In the genomic region with DNA sequence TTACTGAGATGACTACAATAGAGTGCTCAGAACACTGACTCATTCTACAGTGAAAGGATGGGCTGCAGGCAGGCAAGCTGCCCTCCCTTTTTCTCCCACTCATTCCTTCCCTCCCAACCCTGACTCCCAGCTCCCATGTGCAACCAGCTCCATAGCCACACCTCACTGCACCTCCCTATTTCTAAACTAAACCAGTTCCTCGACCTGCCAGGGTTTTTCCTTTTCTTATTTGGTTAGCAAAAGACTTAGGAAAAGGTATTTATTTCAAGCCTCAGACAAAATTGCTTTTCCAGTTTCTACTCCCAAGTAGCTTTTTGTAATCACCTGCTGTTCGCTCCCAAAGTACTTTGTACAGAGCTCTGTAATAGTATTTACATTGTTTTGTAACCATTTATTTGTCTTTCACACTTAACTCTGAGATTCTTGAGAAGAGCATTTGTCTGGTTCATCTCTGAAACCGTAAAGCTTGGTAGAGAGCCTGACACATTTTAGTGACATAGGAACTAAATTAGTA, we compare ENCODE assay signal across 11 cellular contexts. TPM values are rescaled to one million over a fixed set of nuclear protein-coding genes. Genes with fewer than 3 reads are reported as not detected.
DNase-seq lines count a peak whose midpoint lies in the region; ATAC-seq, FAIRE-seq and TF ChIP-seq lines count a peak whose summit lies in the region.
"Had no signal": no experiment of that assay in that cellular context is flagged by ENCODE, and none has a peak within 500 bp of the region (broad histone marks: within the 10 kb centered on the region; RNA-seq: fewer than 3 reads in every experiment).

No MANE protein-coding gene starts in this region.

- H3K27me3 ChIP-seq in ACC112 (ENCODE audit: insufficient read depth, low read length) (no peaks in the 10 kb centered on the region), K562 (ENCODE audit: control insufficient read depth in 2 of 2, insufficient read depth in 2 of 2, low read length in 2 of 2) (no peaks in the 10 kb centered on the region), aorta (ENCODE audit: control insufficient read depth in 1 of 2, insufficient read depth in 2 of 2, low read length in 1 of 2) (no peaks in the 10 kb centered on the region)
- no peaks in the 10 kb centered on the region for H3K27me3 ChIP-seq in CD8-positive, alpha-beta T cell (ENCODE audit: insufficient read depth, low read length)

- peaks cover 9% of the 10 kb centered on the region for H3K27me3 Mint-ChIP-seq in activated T-helper 17 cell treated with anti-CD3 and anti-CD28 coated beads, Interleukin-2, amount 50 U/mL, for 72 hours
- H3K27me3 Mint-ChIP-seq in CD8-positive, alpha-beta T cell (ENCODE audit: low read depth), result peaks cover 9% of the 10 kb centered on the region

- H3K4me1 Mint-ChIP-seq in activated T-helper 17 cell treated with anti-CD3 and anti-CD28 coated beads, Interleukin-2, amount 50 U/mL, for 72 hours, result no peaks in the 10 kb centered on the region
- no peaks in the 10 kb centered on the region for H3K4me1 Mint-ChIP-seq in CD8-positive, alpha-beta T cell (ENCODE audit: low read depth)

- no peak for FAIRE-seq in K562 (lab: Jason Lieb, UNC)
- FAIRE-seq: endometrium had no signal

- intact Hi-C loops in K562 (cut with micrococcal nuclease), result no loop called here
- intact Hi-C loops in lower leg skin (cut with DNase I; ENCODE audit: low total_unique reads), result loop anchor here (5.0 kb wide), 1 partner anchor 904 kb away; no protein-coding TSS in a partner anchor
- intact Hi-C loops in aorta (cut with DNase I), result no loop called here
- intact Hi-C loops in CD8-positive, alpha-beta T cell (cut with DNase I, micrococcal nuclease), result no loop called here

- no peak for TF ChIP-seq RAD21 in K562 (CRISPR knock-in tag; conservative IDR thresholded peaks at IDR 0.05 in 1 of 2, IDR thresholded peaks at IDR 0.05 in 1 of 2)

- no peak for TF ChIP-seq EP300 in K562 (IDR thresholded peaks at IDR 0.05; ENCODE audit: low read length)

- H3K9me1 ChIP-seq in K562 (ENCODE audit: control insufficient read depth, insufficient read depth, low read length), result no peaks in the 10 kb centered on the region

- H3K36me3 Mint-ChIP-seq in activated T-helper 17 cell treated with anti-CD3 and anti-CD28 coated beads, Interleukin-2, amount 50 U/mL, for 72 hours (ENCODE audit: low read depth), result no peaks in the 10 kb centered on the region
- no peaks in the 10 kb centered on the region for H3K36me3 Mint-ChIP-seq in CD8-positive, alpha-beta T cell

- CTCF ChIA-PET in K562 (lab: Yijun Ruan, JAX; ENCODE audit: low intra/inter-chr PET ratio), result no interaction called here
- CTCF ChIA-PET in CD8-positive, alpha-beta T cell (lab: Charles Lee), result no interaction called here

- H4K20me1 ChIP-seq in K562 (replicated peaks; ENCODE audit: control insufficient read depth, insufficient read depth, low read length), result no peaks in the 10 kb centered on the region

- H3K4me3 ChIP-seq in ACC112 (ENCODE audit: low read depth, low read length) (no peak overlapping the region), K562 (no peak overlapping the region), lower leg skin (ENCODE audit: low read depth, poor library complexity, severe bottlenecking) (no peak overlapping the region), aorta (ENCODE audit: low read length in 2 of 2) (no peak overlapping the region)
- no peak overlapping the region for H3K4me3 ChIP-seq in CD8-positive, alpha-beta T cell (ENCODE audit: low read depth, low read length)

- POLR2A ChIA-PET in K562 (lab: Yijun Ruan, JAX), result no interaction called here
- POLR2A ChIA-PET in CD8-positive, alpha-beta T cell (lab: Charles Lee), result no interaction called here

- in situ Hi-C loops in K562 (cut with MboI), result no loop called here

- no peak overlapping the region for H3K4me3 Mint-ChIP-seq in activated T-helper 17 cell treated with anti-CD3 and anti-CD28 coated beads, Interleukin-2, amount 50 U/mL, for 72 hours
- no peak overlapping the region for H3K4me3 Mint-ChIP-seq in CD8-positive, alpha-beta T cell
- H3K4me3 Mint-ChIP-seq: activated T-cell treated with anti-CD3 and anti-CD28 coated beads, Interleukin-2, amount 50 U/mL, for 4 hours had no signal

- no TSS peak for BruUV-seq in K562 (replicated peaks; lab: Mats Ljungman, UMichigan)

- no peak overlapping the region for H3K9ac ChIP-seq in K562 (ENCODE audit: insufficient read depth in 1 of 2, low read depth in 2 of 2, low read length in 2 of 2)

- H3K27ac ChIP-seq in ACC112 (ENCODE audit: low read depth, low read length) (no peak overlapping the region), K562 (ENCODE audit: extremely low read depth, low read depth, low read length) (no peak overlapping the region), aorta (ENCODE audit: low read depth in 1 of 2, low read length in 2 of 2) (no peak overlapping the region)
- no peak overlapping the region for H3K27ac ChIP-seq in CD8-positive, alpha-beta T cell (ENCODE audit: low read depth, low read length)

- H3K9me3 ChIP-seq in K562 (replicated peaks; ENCODE audit: control insufficient read depth, insufficient read depth, low read depth, low read length) (no peaks in the 10 kb centered on the region), aorta (ENCODE audit: control insufficient read depth, low read length) (no peaks in the 10 kb centered on the region)
- no peaks in the 10 kb centered on the region for H3K9me3 ChIP-seq in CD8-positive, alpha-beta T cell (ENCODE audit: low read length)

- no peak overlapping the region for H3K27ac Mint-ChIP-seq in activated T-helper 17 cell treated with anti-CD3 and anti-CD28 coated beads, Interleukin-2, amount 50 U/mL, for 72 hours
- H3K27ac Mint-ChIP-seq in CD8-positive, alpha-beta T cell, result no peak overlapping the region

- no peak overlapping the region for H3K4me2 ChIP-seq in K562 (ENCODE audit: insufficient read depth, low read length)

- H2AFZ ChIP-seq in ACC112 (ENCODE audit: low read length, unreplicated experiment) (peak overlapping the region; percentile 6), K562 (ENCODE audit: low read depth, low read length) (peak overlapping the region; percentile 35)

- 15% methylated on average over 3 of the region's 3 CpGs for WGBS in K562 (ENCODE audit: insufficient coverage, low coverage, missing lambda C conversion rate)
- 35 to 43% methylated on average over 3 of the region's 3 CpGs for WGBS in lower leg skin, 2 donors
- WGBS in aorta, 2 donors, result 52 to 57% methylated on average over 3 of the region's 3 CpGs

- DNase-seq in HT-29 (ENCODE audit: low spot score), result peak; percentile 93
- DNase-seq in K562 (ENCODE audit: extremely low read depth in 1 of 4, low spot score in 3 of 4), result peak in 3 of 4 experiments; percentile 9 to 13 (median 11)
- DNase-seq in lower leg skin (ENCODE audit: low spot score in 2 of 2), result peak; percentile 40 to 75
- DNase-seq in DMS79 treated with DMSO at 0.1 percent for 48 hours (lab: John Stamatoyannopoulos, UW), result no peak
- DNase-seq in aorta, result no peak
- DNase-seq in CD8-positive, alpha-beta T cell, result no peak
- DNase-seq: activated T-cell treated with anti-CD3 and anti-CD28 coated beads, Interleukin-2, amount 50 U/mL, for 4 hours had no signal

- ATAC-seq in K562 (peak; percentile 40; the same call in 2 of the 3 replicates), aorta (ENCODE audit: low FRiP score) (no peak)
- ATAC-seq in activated T-helper 17 cell treated with anti-CD3 and anti-CD28 coated beads, Interleukin-2, amount 50 U/mL, for 72 hours (replicated peaks), result no peak
- ATAC-seq in CD8-positive, alpha-beta T cell, result no peak
- ATAC-seq: activated T-cell treated with anti-CD3 and anti-CD28 coated beads, Interleukin-2, amount 50 U/mL, for 4 hours had no signal

- no peak for TF ChIP-seq POLR2A in K562 (conservative IDR thresholded peaks at IDR 0.05)
- no peak for TF ChIP-seq POLR2A in lower leg skin (IDR thresholded peaks at IDR 0.05)

- H3K36me3 ChIP-seq in ACC112 (ENCODE audit: insufficient read depth, low read length), result no peaks in the 10 kb centered on the region
- no peaks in the 10 kb centered on the region for H3K36me3 ChIP-seq in K562 (ENCODE audit: control insufficient read depth, insufficient read depth, low read length)
- no peaks in the 10 kb centered on the region for H3K36me3 ChIP-seq in aorta (ENCODE audit: control insufficient read depth in 1 of 2, insufficient read depth in 2 of 2, low read length in 1 of 2)
- no peaks in the 10 kb centered on the region for H3K36me3 ChIP-seq in CD8-positive, alpha-beta T cell (ENCODE audit: insufficient read depth, low read length)

- peaks cover 25% of the 10 kb centered on the region for H3K4me1 ChIP-seq in ACC112 (ENCODE audit: control insufficient read depth, insufficient read depth, low read length, unreplicated experiment)
- no peaks in the 10 kb centered on the region; a peak in 1 of 5 replicates for H3K4me1 ChIP-seq in K562 (replicated peaks in 1 of 2; ENCODE audit: control insufficient read depth in 2 of 2, insufficient read depth in 2 of 2, low read length in 2 of 2)
- H3K4me1 ChIP-seq in aorta (ENCODE audit: control insufficient read depth in 1 of 2, insufficient read depth in 2 of 2, low read length in 2 of 2), result no peaks in the 10 kb centered on the region
- H3K4me1 ChIP-seq in CD8-positive, alpha-beta T cell (ENCODE audit: insufficient read depth, low read length), result no peaks in the 10 kb centered on the region

- no peaks in the 10 kb centered on the region for H3K79me2 ChIP-seq in ACC112 (ENCODE audit: control insufficient read depth, insufficient read depth, low read length, unreplicated experiment)
- no peaks in the 10 kb centered on the region for H3K79me2 ChIP-seq in K562 (ENCODE audit: control insufficient read depth, insufficient read depth, low read length)

- H3K9me3 Mint-ChIP-seq in activated T-helper 17 cell treated with anti-CD3 and anti-CD28 coated beads, Interleukin-2, amount 50 U/mL, for 72 hours, result no peaks in the 10 kb centered on the region
- H3K9me3 Mint-ChIP-seq in CD8-positive, alpha-beta T cell, result no peaks in the 10 kb centered on the region
- H3K9me3 Mint-ChIP-seq: activated T-cell treated with anti-CD3 and anti-CD28 coated beads, Interleukin-2, amount 50 U/mL, for 4 hours had no signal

- TF ChIP-seq CTCF in K562 (IDR thresholded peaks at IDR 0.05 in 2 of 3, conservative IDR thresholded peaks at IDR 0.05 in 1 of 3; ENCODE audit: insufficient read depth in 2 of 3, low read depth in 1 of 3, low read length in 3 of 3), result no peak
- no peak for TF ChIP-seq CTCF in lower leg skin (IDR thresholded peaks at IDR 0.05)
- TF ChIP-seq CTCF in CD8-positive, alpha-beta T cell (IDR thresholded peaks at IDR 0.05), result no peak

RNA-seq across cellular contexts. Expression of a gene that starts 2.2 kb away (rescaled TPM):
- total RNA-seq in HT-29 (2014; rRNA removed; shearing (Covaris generic)), result 0.08 and 3.8 TPM in 2 replicates
- not detected in 2 replicates for total RNA-seq in K562 (2011; cell fraction: chromatin; rRNA removed; ENCODE audit: low replicate concordance)
- total RNA-seq in K562 (2011; cell fraction: nucleolus; rRNA removed), result not detected in 2 replicates
- total RNA-seq in K562 (2011; cell fraction: nucleoplasm; rRNA removed), result not detected in 2 replicates
- total RNA-seq in K562 (2014; rRNA removed), result not detected in 2 replicates
- not detected in 2 replicates for total RNA-seq in K562 (2014; rRNA removed; fragmentation: Illumina TruSeq; extraction: Trizol)
- not detected in 2 replicates for total RNA-seq in K562 (2015; rRNA removed; fragmentation: Illumina TruSeq; extraction: Trizol)
- total RNA-seq in K562 (2021), result 0.47 TPM in 1 of 2 replicates, not detected in the other
- not detected in 2 replicates for polyA plus RNA-seq in K562 (2011; rRNA removed)
- polyA plus RNA-seq in K562 (2011; cell fraction: cytosol; rRNA removed), result not detected in 2 replicates
- polyA plus RNA-seq in K562 (2011; cell fraction: nucleus; rRNA removed), result not detected in 2 replicates
- polyA plus RNA-seq in K562 (2012), result not detected in 2 replicates
- polyA plus RNA-seq in K562 (2014; fragmentation: Illumina TruSeq; extraction: Trizol), result not detected in 2 replicates
- polyA plus RNA-seq in K562 (2014; fragmentation: Nextera tagmentation; extraction: Ambion mirVana), result not detected
- polyA plus RNA-seq in K562 (2014; rRNA removed), result not detected in 2 replicates
- polyA minus RNA-seq in K562 (2011; rRNA and poly(A)+ RNA removed), result not detected in 2 replicates
- polyA minus RNA-seq in K562 (2011; cell fraction: cytosol; rRNA and poly(A)+ RNA removed), result not detected in 2 replicates
- polyA minus RNA-seq in K562 (2011; cell fraction: nucleus; rRNA and poly(A)+ RNA removed), result not detected in 2 replicates
- total RNA-seq in lower leg skin, result 10 to 100 TPM in 3 of 4 donors, 1 to 10 TPM in 1; 6.2 to 16.6 (median 10.7) TPM
- total RNA-seq in aorta, result not detected
- 10 to 100 TPM in 1 of 2 donors, under 1 TPM in 1; 0.77 to 11.5 TPM for polyA plus RNA-seq in aorta
- total RNA-seq in activated T-helper 17 cell treated with anti-CD3 and anti-CD28 coated beads, Interleukin-2, amount 50 U/mL, for 72 hours, result not detected
- total RNA-seq in CD8-positive, alpha-beta T cell, result not detected
- polyA plus RNA-seq: neural cell had no signal

RNA-seq across cellular contexts. Expression of a gene that starts 57.3 kb away (rescaled TPM):
- 0.05 and 0.08 TPM in 2 replicates for total RNA-seq in HT-29 (2014; rRNA removed; shearing (Covaris generic))
- not detected in 2 replicates for total RNA-seq in K562 (2011; cell fraction: chromatin; rRNA removed; ENCODE audit: low replicate concordance)
- not detected in 2 replicates for total RNA-seq in K562 (2011; cell fraction: nucleolus; rRNA removed)
- total RNA-seq in K562 (2011; cell fraction: nucleoplasm; rRNA removed), result 0.15 TPM in 2 replicates
- total RNA-seq in K562 (2014; rRNA removed) (0.08 and 0.14 TPM in 2 replicates), K562 (2014; rRNA removed; fragmentation: Illumina TruSeq; extraction: Trizol) (0.13 and 0.15 TPM in 2 replicates), K562 (2015; rRNA removed; fragmentation: Illumina TruSeq; extraction: Trizol) (0.54 and 0.57 TPM in 2 replicates), K562 (2021) (0.09 and 0.24 TPM in 2 replicates), lower leg skin (1 to 10 TPM in 2 of 4 donors, under 1 TPM in 2; 0.64 to 1.5 (median 0.95) TPM), aorta (1 to 10 TPM; 1.4 to 3.2 TPM)
- polyA plus RNA-seq in K562 (2011; rRNA removed) (0.04 and 0.07 TPM in 2 replicates), K562 (2014; fragmentation: Illumina TruSeq; extraction: Trizol) (0.11 and 0.13 TPM in 2 replicates), K562 (2014; fragmentation: Nextera tagmentation; extraction: Ambion mirVana) (under 1 TPM; 0.08 to 0.10 TPM), K562 (2014; rRNA removed) (0.08 and 0.12 TPM in 2 replicates), aorta (under 1 TPM; 0.15 to 0.88 TPM)
- polyA plus RNA-seq in K562 (2011; cell fraction: cytosol; rRNA removed), result 0.04 TPM in 1 of 2 replicates, not detected in the other
- polyA plus RNA-seq in K562 (2011; cell fraction: nucleus; rRNA removed), result 0.06 TPM in 2 replicates
- 0.33 and 0.68 TPM in 2 replicates for polyA plus RNA-seq in K562 (2012)
- 0.07 and 0.09 TPM in 2 replicates for polyA minus RNA-seq in K562 (2011; rRNA and poly(A)+ RNA removed)
- not detected in 2 replicates for polyA minus RNA-seq in K562 (2011; cell fraction: cytosol; rRNA and poly(A)+ RNA removed)
- not detected in 2 replicates for polyA minus RNA-seq in K562 (2011; cell fraction: nucleus; rRNA and poly(A)+ RNA removed)
- not detected for total RNA-seq in activated T-helper 17 cell treated with anti-CD3 and anti-CD28 coated beads, Interleukin-2, amount 50 U/mL, for 72 hours
- not detected for total RNA-seq in CD8-positive, alpha-beta T cell
- total RNA-seq: activated T-cell treated with anti-CD3 and anti-CD28 coated beads, Interleukin-2, amount 50 U/mL, for 4 hours had no signal
- polyA plus RNA-seq: neural cell had no signal

Comparison
In these comparisons a context has a peak if more than half of its experiments do, and no peak if none do; other contexts are left out.
1. DNase-seq: peak in HT-29 (single experiment), K562 (3 of 4) and lower leg skin (2 of 2); none in DMS79 treated with DMSO at 0.1 percent for 48 hours (single experiment), aorta (0 of 2) and CD8-positive, alpha-beta T cell (0 of 7).